ENCODE assay signal across 2 cellular contexts in the genomic region with DNA sequence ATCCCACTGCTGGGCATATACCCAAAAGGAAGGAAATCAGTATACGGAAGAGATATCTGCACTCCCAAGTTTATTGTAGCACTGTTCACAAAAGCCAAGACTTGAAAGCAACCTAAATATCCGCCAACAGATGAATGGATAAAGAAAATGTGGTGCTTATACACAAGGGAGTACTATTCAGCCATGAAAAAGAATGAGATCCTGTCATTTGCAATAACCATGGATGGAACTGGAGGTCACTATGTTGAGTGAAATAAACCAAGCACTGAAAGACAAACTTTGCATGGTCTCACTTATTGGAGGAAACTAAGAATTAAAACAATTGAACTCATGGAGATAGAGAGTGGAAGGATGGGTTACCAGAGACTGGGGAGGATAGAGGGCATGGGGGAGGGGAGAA.
TF ChIP-seq lines count a peak whose summit lies in the region.

No MANE protein-coding gene starts in this region.

TF ChIP-seq in HEK293, 187 proteins besides CTCF, POLR2A, EP300 and RAD21:
- TF ChIP-seq ZNF561 (tag by site-specific recombination; IDR thresholded peaks at IDR 0.05; ENCODE audit: borderline replicate concordance) (no peak), ZNF146 (tag by site-specific recombination; IDR thresholded peaks at IDR 0.05) (peak; percentile 59)

TF ChIP-seq in GM12878, 131 proteins besides CTCF, POLR2A, EP300 and RAD21:
- TF ChIP-seq SUPT20H (IDR thresholded peaks at IDR 0.05; ENCODE audit: borderline replicate concordance, control insufficient read depth, low read depth, low read length) (no peak), STAT1 (conservative IDR thresholded peaks at IDR 0.05) (no peak), BACH1 (IDR thresholded peaks at IDR 0.05; ENCODE audit: borderline replicate concordance) (no peak), IRF4 (IDR thresholded peaks at IDR 0.05; ENCODE audit: low read depth, low read length) (no peak), LARP7 (IDR thresholded peaks at IDR 0.05) (no peak), ZNF217 (IDR thresholded peaks at IDR 0.05) (no peak), ZNF384 (IDR thresholded peaks at IDR 0.05; ENCODE audit: borderline replicate concordance, low read depth, low read length) (no peak)
- TF ChIP-seq, protein P1, sequence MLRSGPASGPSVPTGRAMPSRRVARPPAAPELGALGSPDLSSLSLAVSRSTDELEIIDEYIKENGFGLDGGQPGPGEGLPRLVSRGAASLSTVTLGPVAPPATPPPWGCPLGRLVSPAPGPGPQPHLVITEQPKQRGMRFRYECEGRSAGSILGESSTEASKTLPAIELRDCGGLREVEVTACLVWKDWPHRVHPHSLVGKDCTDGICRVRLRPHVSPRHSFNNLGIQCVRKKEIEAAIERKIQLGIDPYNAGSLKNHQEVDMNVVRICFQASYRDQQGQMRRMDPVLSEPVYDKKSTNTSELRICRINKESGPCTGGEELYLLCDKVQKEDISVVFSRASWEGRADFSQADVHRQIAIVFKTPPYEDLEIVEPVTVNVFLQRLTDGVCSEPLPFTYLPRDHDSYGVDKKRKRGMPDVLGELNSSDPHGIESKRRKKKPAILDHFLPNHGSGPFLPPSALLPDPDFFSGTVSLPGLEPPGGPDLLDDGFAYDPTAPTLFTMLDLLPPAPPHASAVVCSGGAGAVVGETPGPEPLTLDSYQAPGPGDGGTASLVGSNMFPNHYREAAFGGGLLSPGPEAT (IDR thresholded peaks at IDR 0.05; ENCODE audit: low read depth) = no peak
- TF ChIP-seq, protein P2, sequence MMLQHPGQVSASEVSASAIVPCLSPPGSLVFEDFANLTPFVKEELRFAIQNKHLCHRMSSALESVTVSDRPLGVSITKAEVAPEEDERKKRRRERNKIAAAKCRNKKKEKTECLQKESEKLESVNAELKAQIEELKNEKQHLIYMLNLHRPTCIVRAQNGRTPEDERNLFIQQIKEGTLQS (IDR thresholded peaks at IDR 0.05; ENCODE audit: borderline replicate concordance, extremely low read depth, low read depth, low read length) = no peak
